Comparison of ENCODE assay signal across 35 cellular contexts in genomic region chr12:123799227-123799626, GRCh38. TPM values are rescaled to one million over a fixed set of nuclear protein-coding genes. Genes with fewer than 3 reads are reported as not detected.
"Had no signal": no experiment of that assay in that cellular context is flagged by ENCODE, and none has a peak within 500 bp of the region (broad histone marks: within the 10 kb centered on the region; RNA-seq: fewer than 3 reads in every experiment).

No MANE protein-coding gene starts in this region.

- H3K27me3 ChIP-seq: MG63 had no signal

- H3K9ac ChIP-seq: KMS-11 had no signal

- H3K4me2 ChIP-seq: KMS-11 had no signal

- H3K9me3 ChIP-seq: MG63 had no signal

- DNase-seq: Karpas-422, Kasumi-1, KBM-7, KG1, MG63, MM.1S, MV-4-11, NCI-H1048, NCI-H1092, NCI-H1105, NCI-H1105 treated with DMSO at 0.1 percent for 48 hours, NCI-H1417, NCI-H1417 treated with DMSO at 0.1 percent for 48 hours, NCI-H1436, NCI-H1436 treated with DMSO at 0.1 percent for 48 hours, NCI-H1694, NCI-H187, NCI-H187 treated with DMSO at 0.1 percent for 48 hours, NCI-H1930, NCI-H2029, NCI-H2029 treated with DMSO at 0.1 percent for 48 hours, NCI-H2081, NCI-H2081 treated with DMSO at 0.1 percent for 48 hours, NCI-H2107, NCI-H2171, NCI-H2171 treated with DMSO at 0.1 percent for 48 hours, NCI-H2227 treated with DMSO at 0.1 percent for 48 hours, NCI-H226, NCI-H345, NCI-H446, NCI-H446 treated with DMSO at 0.1 percent for 48 hours, NCI-H510A, NCI-H510A treated with DMSO at 0.1 percent for 48 hours had no signal

- H3K27ac ChIP-seq: KMS-11 had no signal

- H3K4me3 ChIP-seq: MG63 had no signal

- H3K36me3 ChIP-seq: MG63 had no signal

RNA-seq across cellular contexts. Expression of gene DNAH10, which starts 37.1 kb away (rescaled TPM):
- total RNA-seq: M059J had no signal
